In genomic region chr2:152434395-152435182, GRCh38 we compare ENCODE assay signal across 27 cellular contexts.
A peak's percentile ranks its signal among the peaks of the same experiment; 100 is the strongest.
DNase-seq lines count a peak whose midpoint lies in the region; ATAC-seq and TF ChIP-seq lines count a peak whose summit lies in the region.
"Had no signal": no experiment of that assay in that cellular context is flagged by ENCODE, and none has a peak within 500 bp of the region (broad histone marks: within the 10 kb centered on the region; RNA-seq: fewer than 3 reads in every experiment).

No MANE protein-coding gene starts in this region.

- H3K79me2 ChIP-seq in hepatocyte = peaks cover 96% of the 10 kb centered on the region

- H3K36me3 ChIP-seq in HAP-1 (replicated peaks) = no peaks in the 10 kb centered on the region
- no peaks in the 10 kb centered on the region for H3K36me3 ChIP-seq in SK-N-MC (ENCODE audit: insufficient read depth, low read length)
- H3K36me3 ChIP-seq in hepatocyte (replicated peaks; ENCODE audit: insufficient read depth, low read depth) = no peaks in the 10 kb centered on the region
- H3K36me3 ChIP-seq: brain microvascular endothelial cell, Peyer's patch, prostate gland, upper lobe of left lung had no signal

- WGBS in hepatocyte (ENCODE audit: low lambda C conversion rate, missing lambda C conversion rate) = 100% methylated on average over 1 of the region's 1 CpG

- H3K9me3 Mint-ChIP-seq in progenitor cell of endocrine pancreas (ENCODE audit: low read depth) = no peaks in the 10 kb centered on the region
- H3K9me3 Mint-ChIP-seq: CD8-positive, alpha-beta T cell; effector memory CD8-positive, alpha-beta T cell; IgD-negative memory B cell had no signal

- in situ Hi-C loops in HAP-1 (cut with MboI; ENCODE audit: low sequenced_read_pairs) = no loop called here

- no peaks in the 10 kb centered on the region for H3K9me2 ChIP-seq in hepatocyte (replicated peaks; ENCODE audit: insufficient read depth)

- H4K20me1 ChIP-seq in hepatocyte (ENCODE audit: insufficient read depth, poor library complexity, severe bottlenecking) = no peaks in the 10 kb centered on the region

- H2AFZ ChIP-seq in hepatocyte = no peak overlapping the region

- H3K27me3 ChIP-seq in HAP-1 (ENCODE audit: low read depth) = no peaks in the 10 kb centered on the region
- no peaks in the 10 kb centered on the region for H3K27me3 ChIP-seq in hepatocyte
- H3K27me3 ChIP-seq: brain microvascular endothelial cell, foreskin keratinocyte, Peyer's patch, upper lobe of left lung had no signal

- no peak for ATAC-seq in GM18520 (IDR thresholded peaks at IDR 0.05; ENCODE audit: unreplicated experiment)
- ATAC-seq in GM21723 (IDR thresholded peaks at IDR 0.05; ENCODE audit: unreplicated experiment) = no peak
- no peak for ATAC-seq in HG03139 (IDR thresholded peaks at IDR 0.05; ENCODE audit: unreplicated experiment)
- ATAC-seq: activated CD8-positive, alpha-beta T cell treated with anti-CD3 and anti-CD28 coated beads, Interleukin-2, amount 10 ng/mL, durations not matched to agents 7 days and 5 days; CD8-positive, alpha-beta T cell; effector memory CD8-positive, alpha-beta T cell; esophagus mucosa; foreskin keratinocyte; HCT116 had no signal

- no peaks in the 10 kb centered on the region for H3K9me3 ChIP-seq in HAP-1
- H3K9me3 ChIP-seq in SK-N-MC (ENCODE audit: low read depth, low read length) = no peaks in the 10 kb centered on the region
- H3K9me3 ChIP-seq in hepatocyte (ENCODE audit: low read depth) = no peaks in the 10 kb centered on the region
- H3K9me3 ChIP-seq: Peyer's patch, prostate gland, upper lobe of left lung had no signal

- no peaks in the 10 kb centered on the region for H3K27me3 Mint-ChIP-seq in progenitor cell of endocrine pancreas
- H3K27me3 Mint-ChIP-seq: IgD-negative memory B cell had no signal

- H3K27ac Mint-ChIP-seq in progenitor cell of endocrine pancreas = peak overlapping the region; percentile 43
- H3K27ac Mint-ChIP-seq: activated CD8-positive, alpha-beta T cell treated with anti-CD3 and anti-CD28 coated beads, Interleukin-2, amount 10 ng/mL, durations not matched to agents 7 days and 5 days; CD8-positive, alpha-beta T cell; effector memory CD8-positive, alpha-beta T cell; IgD-negative memory B cell had no signal

- H3K36me3 Mint-ChIP-seq in progenitor cell of endocrine pancreas (ENCODE audit: insufficient read depth) = no peaks in the 10 kb centered on the region
- H3K36me3 Mint-ChIP-seq: CD8-positive, alpha-beta T cell; IgD-negative memory B cell had no signal

- H3K4me1 Mint-ChIP-seq in progenitor cell of endocrine pancreas (ENCODE audit: low read depth) = peaks cover 28% of the 10 kb centered on the region

- TF ChIP-seq CTCF in hepatocyte (IDR thresholded peaks at IDR 0.05; ENCODE audit: poor library complexity) (no peak), progenitor cell of endocrine pancreas (IDR thresholded peaks at IDR 0.05; ENCODE audit: unreplicated experiment) (no peak)

- H3K4me2 ChIP-seq in hepatocyte = peak overlapping the region; percentile 11

- H3K4me3 ChIP-seq in HAP-1 (no peak overlapping the region), SK-N-MC (no peak overlapping the region), hepatocyte (no peak overlapping the region)
- H3K4me3 ChIP-seq: Peyer's patch, prostate gland, upper lobe of left lung had no signal

- H3K4me3 Mint-ChIP-seq in progenitor cell of endocrine pancreas (ENCODE audit: low read depth) = no peak overlapping the region
- H3K4me3 Mint-ChIP-seq: activated CD8-positive, alpha-beta T cell treated with anti-CD3 and anti-CD28 coated beads, Interleukin-2, amount 10 ng/mL, durations not matched to agents 7 days and 5 days; CD8-positive, alpha-beta T cell; effector memory CD8-positive, alpha-beta T cell; IgD-negative memory B cell had no signal

- peak; percentile 32 to 35 for DNase-seq in HAP-1 (ENCODE audit: low spot score in 2 of 2)
- no peak for DNase-seq in SK-N-MC (ENCODE audit: low read depth, low spot score)
- no peak for DNase-seq in hepatocyte (ENCODE audit: low spot score)
- no peak for DNase-seq in progenitor cell of endocrine pancreas (ENCODE audit: low spot score, unreplicated experiment)
- no peak for DNase-seq in NOMO-1 treated with DMSO at 0.1 percent for 48 hours (lab: John Stamatoyannopoulos, UW; ENCODE audit: unreplicated experiment)
- DNase-seq: activated CD4-positive, alpha-beta T cell treated with anti-CD3 and anti-CD28 coated beads for 1 hour; activated CD8-positive, alpha-beta T cell treated with anti-CD3 and anti-CD28 coated beads, Interleukin-2, amount 10 ng/mL, durations not matched to agents 7 days and 5 days; activated gamma-delta T cell treated with Interleukin-2 at 50 U/mL for 16 hours; activated T-cell treated with anti-CD3 and anti-CD28 coated beads for 4 hours; brain microvascular endothelial cell; CD8-positive, alpha-beta T cell; DMS79; effector memory CD8-positive, alpha-beta T cell; foreskin keratinocyte; GF-D8; NCI-H1417 treated with DMSO at 0.1 percent for 48 hours; NCI-H446; Peyer's patch; SIG-M5; upper lobe of left lung had no signal

- H3K9ac ChIP-seq in SK-N-MC (ENCODE audit: insufficient read length) = no peak overlapping the region

- H3K27ac ChIP-seq in SK-N-MC (0 out of 2 replicates have a peak overlapping the region, but pooled peaks have one; percentile 65), hepatocyte (peak overlapping the region; percentile 70)
- H3K27ac ChIP-seq: brain microvascular endothelial cell, foreskin keratinocyte, Peyer's patch, prostate gland had no signal

- H3K4me1 ChIP-seq in HAP-1 = peaks cover 21% of the 10 kb centered on the region
- peaks cover 36% of the 10 kb centered on the region for H3K4me1 ChIP-seq in hepatocyte (ENCODE audit: insufficient read depth)
- H3K4me1 ChIP-seq: Peyer's patch, prostate gland had no signal

Comparison
In these comparisons a context has a peak if more than half of its experiments do, and no peak if none do; other contexts are left out.
1. DNase-seq: peak in HAP-1 (2 of 2); none in SK-N-MC (single experiment), hepatocyte (single experiment), progenitor cell of endocrine pancreas (single experiment) and NOMO-1 treated with DMSO at 0.1 percent for 48 hours (single experiment).